ENCODE assay signal across 16 cellular contexts in genomic region chr15:66741646-66742045, GRCh38. TPM values are rescaled to one million over a fixed set of nuclear protein-coding genes. Genes with fewer than 3 reads are reported as not detected.
DNase-seq lines count a peak whose midpoint lies in the region; FAIRE-seq and TF ChIP-seq lines count a peak whose summit lies in the region.
"Had no signal": no experiment of that assay in that cellular context is flagged by ENCODE, and none has a peak within 500 bp of the region (broad histone marks: within the 10 kb centered on the region; RNA-seq: fewer than 3 reads in every experiment).

No MANE protein-coding gene starts in this region.

- DNase-seq in SJCRH30 (peak; percentile 26 to 56), kidney (peak; percentile 22), posterior vena cava (ENCODE audit: low spot score) (peak; percentile 20), foreskin fibroblast (no peak), occipital lobe (lab: John Stamatoyannopoulos, UW) (no peak), T-helper 1 cell (no peak)
- DNase-seq: H9; KG1; NCI-H1105 treated with DMSO at 0.1 percent for 48 hours; NCI-H1694; NK-92 treated with Interleukin-12 subunit alpha and Interleukin-12 subunit beta, amount 100 ng/mL, for 24 hours; SHP77 treated with DMSO at 0.1 percent for 48 hours had no signal

- H3K4me2 ChIP-seq in BLaER1 treated with 17β-estradiol and CSF1 and Interleukin-3, amounts not matched to agents 10 nM and 100 nM, result peak overlapping the region in 7 of 11 experiments; percentile 12 to 60 (median 41); a peak in 10 of 22 replicates

- TF ChIP-seq CTCF in kidney (IDR thresholded peaks at IDR 0.05; ENCODE audit: borderline replicate concordance, extremely low read depth, insufficient read depth) (no peak), foreskin fibroblast (IDR thresholded peaks at IDR 0.05; ENCODE audit: low read depth, low read length) (no peak)

- peaks cover 12 to 31% (median 26%) of the 10 kb centered on the region in 10 experiments for H3K4me1 ChIP-seq in BLaER1 treated with 17β-estradiol and CSF1 and Interleukin-3, amounts not matched to agents 10 nM and 100 nM
- peaks cover 14% of the 10 kb centered on the region; the same call in 1 of the 2 replicates for H3K4me1 ChIP-seq in SJCRH30
- peaks cover 21 to 32% of the 10 kb centered on the region in 2 donors for H3K4me1 ChIP-seq in kidney (ENCODE audit: control insufficient read depth in 1 of 2, insufficient read depth in 1 of 2, low read depth in 1 of 2, low read length in 2 of 2)

- no peak overlapping the region for H3K9ac ChIP-seq in BLaER1 treated with 17β-estradiol and CSF1 and Interleukin-3, amounts not matched to agents 10 nM and 100 nM
- no peak overlapping the region for H3K9ac ChIP-seq in kidney (ENCODE audit: low read length in 2 of 2)

- H3K9me3 ChIP-seq in BLaER1 treated with 17β-estradiol and CSF1 and Interleukin-3, amounts not matched to agents 10 nM and 100 nM (replicated peaks in 1 of 11), result no peaks in the 10 kb centered on the region
- H3K9me3 ChIP-seq in SJCRH30 (replicated peaks) (no peaks in the 10 kb centered on the region), kidney (ENCODE audit: control insufficient read depth in 1 of 2, low read length in 2 of 2) (no peaks in the 10 kb centered on the region)

- no peaks in the 10 kb centered on the region for H3K27me3 ChIP-seq in BLaER1 treated with 17β-estradiol and CSF1 and Interleukin-3, amounts not matched to agents 10 nM and 100 nM
- no peaks in the 10 kb centered on the region for H3K27me3 ChIP-seq in SJCRH30

- no peak for FAIRE-seq in kidney (lab: Jason Lieb, UNC)
- FAIRE-seq: GM12892, GM18507 had no signal

- H3K36me3 ChIP-seq in BLaER1 treated with 17β-estradiol and CSF1 and Interleukin-3, amounts not matched to agents 10 nM and 100 nM, result peaks cover 0 to 28% (median 0%) of the 10 kb centered on the region in 11 experiments; a peak in 3 of 22 replicates
- H3K36me3 ChIP-seq in SJCRH30 (no peaks in the 10 kb centered on the region), kidney (ENCODE audit: control insufficient read depth in 1 of 2, insufficient read depth in 2 of 2, low read length in 2 of 2) (no peaks in the 10 kb centered on the region)

- peaks cover 0 to 100% (median 0%) of the 10 kb centered on the region in 11 experiments; a peak in 7 of 22 replicates for H4K20me1 ChIP-seq in BLaER1 treated with 17β-estradiol and CSF1 and Interleukin-3, amounts not matched to agents 10 nM and 100 nM

- no peak overlapping the region for H3K4me3 ChIP-seq in BLaER1 treated with 17β-estradiol and CSF1 and Interleukin-3, amounts not matched to agents 10 nM and 100 nM
- H3K4me3 ChIP-seq in SJCRH30, result no peak overlapping the region
- no peak overlapping the region for H3K4me3 ChIP-seq in kidney (ENCODE audit: low read length in 2 of 2)
- no peak overlapping the region for H3K4me3 ChIP-seq in foreskin fibroblast (ENCODE audit: low read depth in 1 of 2, low read length in 2 of 2)

- intact Hi-C loops in kidney (cut with DNase I), result no loop called here
- intact Hi-C loops in posterior vena cava (cut with DNase I), result loop anchor here in 1 of 2 donors (5.0 kb wide), 1 partner anchor 1679 kb away; no protein-coding TSS in a partner anchor

- H3K27ac ChIP-seq in BLaER1 treated with 17β-estradiol and CSF1 and Interleukin-3, amounts not matched to agents 10 nM and 100 nM, result no peak overlapping the region
- H3K27ac ChIP-seq in SJCRH30 (no peak overlapping the region), kidney (ENCODE audit: low read depth in 2 of 2, low read length in 2 of 2) (no peak overlapping the region)

RNA-seq across cellular contexts. Expression of gene SMAD6, which starts 39.6 kb away (rescaled TPM):
- 6.7 and 7.6 TPM in 2 replicates for total RNA-seq in SJCRH30 (2014; rRNA removed; shearing (Covaris generic))
- 23.0 TPM for total RNA-seq in kidney
- 15.4 TPM for polyA plus RNA-seq in kidney (ENCODE audit: insufficient read depth, low read depth, low replicate concordance)
- total RNA-seq in posterior vena cava, result 10 to 100 TPM; 17.4 to 18.4 TPM
- 1.9 TPM for total RNA-seq in occipital lobe
- polyA plus RNA-seq: CD14-positive monocyte had no signal

Comparison
In these comparisons a context has a peak if more than half of its experiments do, and no peak if none do; other contexts are left out.
1. DNase-seq: peak in SJCRH30 (2 of 2), kidney (single experiment) and posterior vena cava (single experiment); none in foreskin fibroblast (0 of 2), occipital lobe (single experiment) and T-helper 1 cell (0 of 5).